16 cellular contexts compared by ENCODE assay signal in the genomic region with DNA sequence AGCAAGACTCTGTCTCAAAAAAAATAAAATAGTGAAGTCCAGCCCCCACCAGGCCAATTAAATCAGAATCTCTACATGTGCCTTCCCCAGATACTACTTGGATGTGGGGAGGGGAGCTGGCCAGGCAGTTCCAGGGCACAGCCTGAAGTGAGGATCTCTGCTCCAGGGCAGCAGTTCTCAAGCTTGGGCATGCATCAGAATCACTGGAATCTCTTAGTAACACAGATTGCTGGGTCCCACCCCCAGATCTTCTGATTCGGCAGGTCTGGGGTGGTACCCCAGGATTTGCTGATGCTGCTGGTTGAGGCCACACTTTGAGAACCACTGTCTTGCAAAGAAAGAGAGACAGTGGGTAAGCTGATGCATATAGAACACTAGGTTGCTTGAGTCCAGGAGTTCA. TPM values are rescaled to one million over a fixed set of nuclear protein-coding genes. Genes with fewer than 3 reads are reported as not detected.
"Had no signal": no experiment of that assay in that cellular context is flagged by ENCODE, and none has a peak within 500 bp of the region (broad histone marks: within the 10 kb centered on the region; RNA-seq: fewer than 3 reads in every experiment).

No MANE protein-coding gene starts in this region.

- ATAC-seq: activated CD4-positive, CD25-positive, alpha-beta regulatory T cell treated with anti-CD3 and anti-CD28 coated beads, Interleukin-2, amount 50 U/mL, for 24 hours; activated CD8-positive, alpha-beta T cell treated with anti-CD3 and anti-CD28 coated beads for 36 hours; activated T-cell treated with anti-CD3 and anti-CD28 coated beads, Interleukin-2, amount 50 U/mL, for 72 hours had no signal

- H3K27me3 ChIP-seq: SJCRH30 had no signal

- H3K9me3 ChIP-seq: SJCRH30, SK-N-SH had no signal

- H3K36me3 ChIP-seq: brain microvascular endothelial cell, SJCRH30 had no signal

- H3K4me1 ChIP-seq: SJCRH30 had no signal

- DNase-seq: activated CD4-positive, alpha-beta T cell treated with anti-CD3 and anti-CD28 coated beads for 4 hours; activated CD8-positive, alpha-beta memory T cell treated with anti-CD3 and anti-CD28 coated beads, Interleukin-2, amount 50 U/mL, for 4 hours; activated CD8-positive, alpha-beta T cell treated with anti-CD3 and anti-CD28 coated beads for 36 hours; activated gamma-delta T cell treated with Interleukin-2 at 50 U/mL for 16 hours; activated naive CD4-positive, alpha-beta T cell treated with anti-CD3 and anti-CD28 coated beads, Interleukin-2, amount 10 ng/mL, durations not matched to agents 7 days and 5 days; activated naive CD8-positive, alpha-beta T cell treated with anti-CD3 and anti-CD28 coated beads for 36 hours; activated T-cell treated with anti-CD3 and anti-CD28 coated beads, Interleukin-2, amount 50 U/mL, for 72 hours; NCI-H1436 treated with DMSO at 0.1 percent for 48 hours; NCI-H187; Right ventricle myocardium superior had no signal

- H3K27ac ChIP-seq: brain microvascular endothelial cell, SJCRH30 had no signal

- H3K4me3 ChIP-seq: SJCRH30 had no signal

RNA-seq across cellular contexts. Expression of a gene that starts 8.3 kb away (rescaled TPM):
- total RNA-seq: activated CD8-positive, alpha-beta T cell treated with anti-CD3 and anti-CD28 coated beads for 36 hours; activated naive CD8-positive, alpha-beta T cell treated with anti-CD3 and anti-CD28 coated beads for 36 hours; activated T-cell treated with anti-CD3 and anti-CD28 coated beads, Interleukin-2, amount 50 U/mL, for 72 hours; activated T-helper 2 cell treated with anti-CD3 and anti-CD28 coated beads, Interferon-gamma antibody, Interleukin-2, Interleukin-4, amounts not matched to agents 10 μg/mL and 5 μg/mL and 100 μg/mL, durations not matched to agents 14 hours and 24 hours and 36 hours; RPMI7951 had no signal
